1 cellular context compared by ENCODE assay signal in genomic region chr2:38439226-38439612, GRCh38.
TF ChIP-seq lines count a peak whose summit lies in the region.

No MANE protein-coding gene starts in this region.

TF ChIP-seq in GM12878, 131 proteins besides CTCF, POLR2A, EP300 and RAD21 (continued from another document):
- TF ChIP-seq RELB (IDR thresholded peaks at IDR 0.05; ENCODE audit: low read depth) (peak; percentile 2; the same call in 1 of the 2 replicates), NR2F1 (conservative IDR thresholded peaks at IDR 0.05) (0 out of 2 replicates have a peak, but pooled peaks have one; percentile 0), NFIC (IDR thresholded peaks at IDR 0.05; ENCODE audit: low read depth, low read length) (0 out of 2 replicates have a peak, but pooled peaks have one; percentile 52), ZBTB40 (IDR thresholded peaks at IDR 0.05; ENCODE audit: borderline replicate concordance) (no peak)
